11 cellular contexts compared by ENCODE assay signal in genomic region chr10:78458983-78459638, GRCh38.
DNase-seq lines count a peak whose midpoint lies in the region; ATAC-seq and TF ChIP-seq lines count a peak whose summit lies in the region.
"Had no signal": no experiment of that assay in that cellular context is flagged by ENCODE, and none has a peak within 500 bp of the region (broad histone marks: within the 10 kb centered on the region; RNA-seq: fewer than 3 reads in every experiment).

No MANE protein-coding gene starts in this region.

- no peaks in the 10 kb centered on the region for H3K79me2 ChIP-seq in GM23248 (ENCODE audit: insufficient read depth)

- no peak overlapping the region for H3K4me3 ChIP-seq in GM23248
- H3K4me3 ChIP-seq: esophagus muscularis mucosa had no signal

- TF ChIP-seq CTCF in GM13976 (IDR thresholded peaks at IDR 0.05; ENCODE audit: borderline replicate concordance, control extremely low read depth, extremely low read depth, insufficient read depth, missing control alignments): no peak

- in situ Hi-C loops in GM23248 (cut with MboI): no loop called here
- in situ Hi-C loops in G401 (cut with HindIII; ENCODE audit: low sequenced_read_pairs): no loop called here
- in situ Hi-C loops in GM13976 (cut with MboI; ENCODE audit: low sequenced_read_pairs, unreplicated experiment): no loop called here

- no peaks in the 10 kb centered on the region for H3K9me3 ChIP-seq in GM23248 (ENCODE audit: low read depth)
- H3K9me3 ChIP-seq: esophagus muscularis mucosa had no signal

- no peaks in the 10 kb centered on the region for H3K27me3 ChIP-seq in GM23248 (replicated peaks; ENCODE audit: insufficient read depth)
- H3K27me3 ChIP-seq: esophagus muscularis mucosa had no signal

- H3K27ac Mint-ChIP-seq in activated CD8-positive, alpha-beta T cell treated with anti-CD3 and anti-CD28 coated beads, Interleukin-2, amount 10 ng/mL, durations not matched to agents 7 days and 5 days: no peak overlapping the region

- H3K4me3 Mint-ChIP-seq in activated CD8-positive, alpha-beta T cell treated with anti-CD3 and anti-CD28 coated beads, Interleukin-2, amount 10 ng/mL, durations not matched to agents 7 days and 5 days: no peak overlapping the region

- peaks cover 3% of the 10 kb centered on the region for H3K4me1 Mint-ChIP-seq in activated CD8-positive, alpha-beta T cell treated with anti-CD3 and anti-CD28 coated beads, Interleukin-2, amount 10 ng/mL, durations not matched to agents 7 days and 5 days (ENCODE audit: low read depth)

- peaks cover 7% of the 10 kb centered on the region for H3K27me3 Mint-ChIP-seq in activated CD8-positive, alpha-beta T cell treated with anti-CD3 and anti-CD28 coated beads, Interleukin-2, amount 10 ng/mL, durations not matched to agents 7 days and 5 days (ENCODE audit: low read depth)

- no peaks in the 10 kb centered on the region for H3K36me3 ChIP-seq in GM23248 (ENCODE audit: low read depth)
- H3K36me3 ChIP-seq: esophagus muscularis mucosa had no signal

- CTCF ChIA-PET in activated CD8-positive, alpha-beta T cell treated with anti-CD3 and anti-CD28 coated beads, Interleukin-2, amount 10 ng/mL, durations not matched to agents 7 days and 5 days (lab: Charles Lee): no interaction called here

- no peaks in the 10 kb centered on the region for H4K20me1 ChIP-seq in GM23248 (ENCODE audit: insufficient read depth)

- H3K9ac ChIP-seq in GM23248: no peak overlapping the region

- no peak overlapping the region for H3K27ac ChIP-seq in GM23248
- H3K27ac ChIP-seq: esophagus muscularis mucosa had no signal

- H3K9me3 Mint-ChIP-seq in activated CD8-positive, alpha-beta T cell treated with anti-CD3 and anti-CD28 coated beads, Interleukin-2, amount 10 ng/mL, durations not matched to agents 7 days and 5 days (ENCODE audit: insufficient read depth): no peaks in the 10 kb centered on the region

- no peaks in the 10 kb centered on the region for H3F3A ChIP-seq in GM23248 (ENCODE audit: insufficient read depth)

- no peak overlapping the region for H2AFZ ChIP-seq in GM23248

- no peaks in the 10 kb centered on the region for H3K36me3 Mint-ChIP-seq in activated CD8-positive, alpha-beta T cell treated with anti-CD3 and anti-CD28 coated beads, Interleukin-2, amount 10 ng/mL, durations not matched to agents 7 days and 5 days (ENCODE audit: low read depth)

- H3K4me2 ChIP-seq in GM23248 (ENCODE audit: unreplicated experiment): peak overlapping the region; percentile 35

- H3K4me1 ChIP-seq in GM23248 (ENCODE audit: insufficient read depth): peaks cover 17% of the 10 kb centered on the region

- DNase-seq in GM23248: peak; percentile 61
- peak; percentile 88 for DNase-seq in NCI-H2029 (lab: John Stamatoyannopoulos, UW)
- DNase-seq in astrocyte of the hippocampus (ENCODE audit: low read depth, low spot score): peak; percentile 68
- peak; percentile 72 for DNase-seq in non-pigmented ciliary epithelial cell (ENCODE audit: low read depth)
- no peak for DNase-seq in G401 (ENCODE audit: low spot score)
- DNase-seq in activated CD8-positive, alpha-beta T cell treated with anti-CD3 and anti-CD28 coated beads, Interleukin-2, amount 10 ng/mL, durations not matched to agents 7 days and 5 days: no peak
- DNase-seq in GM13976 (ENCODE audit: low spot score): no peak
- DNase-seq: activated CD8-positive, alpha-beta memory T cell treated with anti-CD3 and anti-CD28 coated beads, Interleukin-2, amount 50 U/mL, for 4 hours; occipital lobe had no signal

- 92 to 93% methylated on average over 3 of the region's 3 CpGs for WGBS in GM23248 (ENCODE audit: low coverage in 1 of 2, low lambda C conversion rate in 2 of 2, missing lambda C conversion rate in 2 of 2), 2 experiments

- H3K9me2 ChIP-seq in GM23248 (ENCODE audit: insufficient read depth): no peaks in the 10 kb centered on the region

- POLR2A ChIA-PET in activated CD8-positive, alpha-beta T cell treated with anti-CD3 and anti-CD28 coated beads, Interleukin-2, amount 10 ng/mL, durations not matched to agents 7 days and 5 days (lab: Charles Lee): no interaction called here

- no peak for ATAC-seq in activated CD8-positive, alpha-beta T cell treated with anti-CD3 and anti-CD28 coated beads, Interleukin-2, amount 10 ng/mL, durations not matched to agents 7 days and 5 days
- no peak for ATAC-seq in HG02970 (IDR thresholded peaks at IDR 0.05; ENCODE audit: low FRiP score, unreplicated experiment)

Comparison
In these comparisons a context has a peak if more than half of its experiments do, and no peak if none do; other contexts are left out.
1. DNase-seq: peak in GM23248 (single experiment), NCI-H2029 (single experiment), astrocyte of the hippocampus (single experiment) and non-pigmented ciliary epithelial cell (single experiment); none in G401 (single experiment), activated CD8-positive, alpha-beta T cell treated with anti-CD3 and anti-CD28 coated beads, Interleukin-2, amount 10 ng/mL, durations not matched to agents 7 days and 5 days (single experiment) and GM13976 (single experiment).